1 cellular context compared by ENCODE assay signal in the genomic region with DNA sequence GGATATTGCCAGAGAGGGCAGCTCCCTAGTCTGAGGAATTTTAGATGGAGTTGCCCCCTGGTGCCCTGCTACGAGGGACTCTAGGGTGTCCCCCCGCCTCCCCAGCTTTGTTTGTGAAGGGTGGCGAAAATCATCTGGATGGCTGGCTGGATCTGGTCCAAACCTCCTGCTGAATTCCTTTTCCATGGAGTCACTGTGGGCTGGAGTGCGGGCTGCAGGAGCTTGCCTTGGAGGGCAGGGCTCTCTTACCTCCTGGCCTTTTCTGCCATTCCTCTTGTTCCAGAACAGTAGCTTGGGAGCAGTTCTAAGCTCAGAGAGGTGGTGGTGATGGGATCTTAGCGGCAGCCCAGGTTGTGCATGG.
TF ChIP-seq lines count a peak whose summit lies in the region.

No MANE protein-coding gene starts in this region.

TF ChIP-seq in HEK293, 187 proteins besides CTCF, POLR2A, EP300 and RAD21 (continued from another document):
- TF ChIP-seq, protein P1, sequence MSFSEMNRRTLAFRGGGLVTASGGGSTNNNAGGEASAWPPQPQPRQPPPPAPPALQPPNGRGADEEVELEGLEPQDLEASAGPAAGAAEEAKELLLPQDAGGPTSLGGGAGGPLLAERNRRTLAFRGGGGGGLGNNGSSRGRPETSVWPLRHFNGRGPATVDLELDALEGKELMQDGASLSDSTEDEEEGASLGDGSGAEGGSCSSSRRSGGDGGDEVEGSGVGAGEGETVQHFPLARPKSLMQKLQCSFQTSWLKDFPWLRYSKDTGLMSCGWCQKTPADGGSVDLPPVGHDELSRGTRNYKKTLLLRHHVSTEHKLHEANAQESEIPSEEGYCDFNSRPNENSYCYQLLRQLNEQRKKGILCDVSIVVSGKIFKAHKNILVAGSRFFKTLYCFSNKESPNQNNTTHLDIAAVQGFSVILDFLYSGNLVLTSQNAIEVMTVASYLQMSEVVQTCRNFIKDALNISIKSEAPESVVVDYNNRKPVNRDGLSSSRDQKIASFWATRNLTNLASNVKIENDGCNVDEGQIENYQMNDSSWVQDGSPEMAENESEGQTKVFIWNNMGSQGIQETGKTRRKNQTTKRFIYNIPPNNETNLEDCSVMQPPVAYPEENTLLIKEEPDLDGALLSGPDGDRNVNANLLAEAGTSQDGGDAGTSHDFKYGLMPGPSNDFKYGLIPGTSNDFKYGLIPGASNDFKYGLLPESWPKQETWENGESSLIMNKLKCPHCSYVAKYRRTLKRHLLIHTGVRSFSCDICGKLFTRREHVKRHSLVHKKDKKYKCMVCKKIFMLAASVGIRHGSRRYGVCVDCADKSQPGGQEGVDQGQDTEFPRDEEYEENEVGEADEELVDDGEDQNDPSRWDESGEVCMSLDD (tag by site-specific recombination; IDR thresholded peaks at IDR 0.05) = no peak
TF ChIP-seq in HEK293: peak in this region for 17.
